ENCODE assay signal across 13 cellular contexts in the genomic region with DNA sequence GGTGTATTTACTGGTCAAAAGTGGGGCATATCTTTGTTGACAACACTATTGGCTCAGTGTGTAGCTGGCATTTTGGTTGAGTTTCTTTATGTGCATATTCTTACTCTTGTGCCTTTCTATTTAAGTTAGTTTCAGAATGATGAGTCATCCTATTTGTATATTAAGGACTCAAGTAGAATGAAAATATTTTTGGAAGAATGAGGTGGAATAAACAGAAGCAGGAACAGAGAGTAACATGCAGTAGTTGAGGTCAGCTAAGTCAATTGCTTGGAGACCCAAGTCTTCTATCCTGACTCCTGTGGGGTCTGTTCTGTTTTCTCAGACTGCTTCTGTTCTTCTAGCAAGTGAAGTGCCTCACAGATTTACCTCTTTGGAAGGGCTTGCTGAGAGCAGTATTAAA.
A peak's percentile ranks its signal among the peaks of the same experiment; 100 is the strongest.
DNase-seq lines count a peak whose midpoint lies in the region; ATAC-seq and TF ChIP-seq lines count a peak whose summit lies in the region.
"Had no signal": no experiment of that assay in that cellular context is flagged by ENCODE, and none has a peak within 500 bp of the region (broad histone marks: within the 10 kb centered on the region; RNA-seq: fewer than 3 reads in every experiment).

No MANE protein-coding gene starts in this region.

- H2AK9ac ChIP-seq in IMR-90 (replicated peaks; ENCODE audit: low read depth, low read length, poor library complexity), result no peak overlapping the region

- H4K5ac ChIP-seq in IMR-90 (ENCODE audit: low read depth, low read length), result no peak overlapping the region

- no peaks in the 10 kb centered on the region; the same call in 1 of the 2 replicates for H3K27me3 Mint-ChIP-seq in WTC11 (ENCODE audit: low read depth)

- no peak overlapping the region for H3K9ac ChIP-seq in IMR-90 (ENCODE audit: low read depth, low read length)
- H3K9ac ChIP-seq in mesenchymal stem cell (ENCODE audit: low read length), result no peak overlapping the region
- H3K9ac ChIP-seq: neural progenitor cell had no signal

- H3K79me1 ChIP-seq in IMR-90 (ENCODE audit: low read depth in 1 of 2, low read length in 2 of 2) (no peaks in the 10 kb centered on the region), mesenchymal stem cell (replicated peaks; ENCODE audit: low read length, poor library complexity, severe bottlenecking) (no peaks in the 10 kb centered on the region)

- H2AFZ ChIP-seq in IMR-90 (replicated peaks; ENCODE audit: low read length, poor library complexity), result no peak overlapping the region
- H2AFZ ChIP-seq in mesenchymal stem cell (ENCODE audit: low read depth, low read length), result no peak overlapping the region
- H2AFZ ChIP-seq: neural progenitor cell had no signal

- H3K36me3 ChIP-seq in HEK293 (ENCODE audit: control insufficient read depth in 2 of 2, insufficient read depth in 1 of 2, low read length in 2 of 2) (no peaks in the 10 kb centered on the region), IMR-90 (ENCODE audit: control insufficient read depth, insufficient read depth, low read length) (no peaks in the 10 kb centered on the region), mesenchymal stem cell (ENCODE audit: control insufficient read depth in 1 of 2, insufficient read depth in 2 of 2, low read depth in 1 of 2, low read length in 2 of 2) (no peaks in the 10 kb centered on the region), esophagus muscularis mucosa (no peaks in the 10 kb centered on the region), brain microvascular endothelial cell (replicated peaks) (no peaks in the 10 kb centered on the region)
- H3K36me3 ChIP-seq: neural progenitor cell, spleen had no signal

- H3K4me1 ChIP-seq in HEK293 (ENCODE audit: control insufficient read depth, insufficient read depth, low read length) (no peaks in the 10 kb centered on the region), IMR-90 (ENCODE audit: control insufficient read depth, insufficient read depth, low read length) (peaks cover 4% of the 10 kb centered on the region), mesenchymal stem cell (ENCODE audit: control insufficient read depth, insufficient read depth, low read depth, low read length) (peaks cover 2% of the 10 kb centered on the region), esophagus muscularis mucosa (peaks cover 0 to 18% (median 5%) of the 10 kb centered on the region in 4 donors)
- H3K4me1 ChIP-seq: neural progenitor cell, spleen had no signal

- no peak for TF ChIP-seq CTCF in HEK293 (tag by site-specific recombination; IDR thresholded peaks at IDR 0.05)
- TF ChIP-seq CTCF in IMR-90 (conservative IDR thresholded peaks at IDR 0.05; ENCODE audit: low read depth, low read length), result no peak
- no peak for TF ChIP-seq CTCF in esophagus muscularis mucosa (IDR thresholded peaks at IDR 0.05)
- no peak for TF ChIP-seq CTCF in brain microvascular endothelial cell (IDR thresholded peaks at IDR 0.05; ENCODE audit: low read depth, low read length, missing control alignments)
- no peak for TF ChIP-seq CTCF in WTC11 (IDR thresholded peaks at IDR 0.05)

- no peak overlapping the region for H3K56ac ChIP-seq in IMR-90 (ENCODE audit: extremely low read depth, insufficient read depth, low read length)

- H2BK20ac ChIP-seq in IMR-90 (ENCODE audit: low read depth, low read length), result no peak overlapping the region

- CTCF ChIA-PET in HEK293 (lab: Yijun Ruan, JAX) (no interaction called here), IMR-90 (lab: Yijun Ruan, JAX) (interaction anchor here (1.4 kb wide), 1 partner anchor 13 kb away, joined by 3 read pairs; no protein-coding TSS in a partner anchor), WTC11 (lab: Charles Lee) (no interaction called here)

- POLR2A ChIA-PET in HEK293 (lab: Yijun Ruan, JAX), result no interaction called here
- POLR2A ChIA-PET in IMR-90 (lab: Charles Lee; ENCODE audit: unreplicated experiment), result no interaction called here
- POLR2A ChIA-PET in WTC11 (lab: Charles Lee), result no interaction called here

- H3K4me3 Mint-ChIP-seq in WTC11, result no peak overlapping the region
- H3K4me3 Mint-ChIP-seq: neural progenitor cell, T-helper 17 cell had no signal

- no peaks in the 10 kb centered on the region for H4K20me1 ChIP-seq in IMR-90 (ENCODE audit: insufficient read depth, low read length)

- H3K23ac ChIP-seq in IMR-90 (ENCODE audit: low read depth, low read length), result no peak overlapping the region
- no peak overlapping the region for H3K23ac ChIP-seq in mesenchymal stem cell (ENCODE audit: low read length in 2 of 2)

- no peak for TF ChIP-seq EP300 in esophagus muscularis mucosa (IDR thresholded peaks at IDR 0.05)

- H3K9me1 ChIP-seq in IMR-90 (ENCODE audit: insufficient read depth, low read length), result peaks cover 4% of the 10 kb centered on the region; the same call in 1 of the 2 replicates

- peak overlapping the region; percentile 6; the same call in 1 of the 2 replicates for H3K4me2 ChIP-seq in IMR-90 (ENCODE audit: low read depth, low read length)
- H3K4me2 ChIP-seq in mesenchymal stem cell (ENCODE audit: low read length, poor library complexity, severe bottlenecking), result no peak overlapping the region
- H3K4me2 ChIP-seq: neural progenitor cell had no signal

- intact Hi-C loops in IMR-90 (cut with micrococcal nuclease), result no loop called here
- intact Hi-C loops in esophagus muscularis mucosa (cut with DNase I), result no loop called here

- H4K8ac ChIP-seq in IMR-90 (ENCODE audit: low read depth in 2 of 2, low read length in 2 of 2) (no peak overlapping the region), mesenchymal stem cell (ENCODE audit: low read length) (no peak overlapping the region)

- peaks cover 4% of the 10 kb centered on the region for H3K27me3 ChIP-seq in IMR-90 (ENCODE audit: control insufficient read depth, insufficient read depth, low read length)
- peaks cover 0 to 11% of the 10 kb centered on the region in 2 experiments for H3K27me3 ChIP-seq in mesenchymal stem cell (ENCODE audit: control insufficient read depth in 1 of 2, insufficient read depth in 1 of 2, low read length in 2 of 2)
- H3K27me3 ChIP-seq in esophagus muscularis mucosa, result no peaks in the 10 kb centered on the region
- no peaks in the 10 kb centered on the region for H3K27me3 ChIP-seq in brain microvascular endothelial cell (replicated peaks)
- H3K27me3 ChIP-seq: neural progenitor cell had no signal

- TF ChIP-seq RAD21 in IMR-90 (IDR thresholded peaks at IDR 0.05; ENCODE audit: low read length), result no peak

- no peak overlapping the region for H3K4me3 ChIP-seq in HEK293 (ENCODE audit: low read depth, low read length)
- H3K4me3 ChIP-seq in IMR-90 (ENCODE audit: insufficient read depth, low read depth, low read length), result no peak overlapping the region
- H3K4me3 ChIP-seq in mesenchymal stem cell (ENCODE audit: insufficient read depth in 1 of 2, low read depth in 1 of 2, low read length in 2 of 2), result no peak overlapping the region
- no peak overlapping the region for H3K4me3 ChIP-seq in esophagus muscularis mucosa
- H3K4me3 ChIP-seq in brain microvascular endothelial cell (ENCODE audit: low read depth, low read length), result no peak overlapping the region
- H3K4me3 ChIP-seq: neural progenitor cell, spleen had no signal

- H3K27ac ChIP-seq in HEK293 (ENCODE audit: extremely low read depth, low read depth, low read length), result no peak overlapping the region
- H3K27ac ChIP-seq in IMR-90 (ENCODE audit: insufficient read depth, low read length), result no peak overlapping the region
- no peak overlapping the region for H3K27ac ChIP-seq in mesenchymal stem cell (ENCODE audit: low read length, poor library complexity, severe bottlenecking)
- no peak overlapping the region for H3K27ac ChIP-seq in esophagus muscularis mucosa (replicated peaks in 1 of 4)
- no peak overlapping the region for H3K27ac ChIP-seq in brain microvascular endothelial cell
- H3K27ac ChIP-seq: neural progenitor cell, spleen had no signal

- dilution Hi-C loops in IMR-90 (cut with HindIII; ENCODE audit: low sequenced_read_pairs, unreplicated experiment), result no loop called here

- H4K91ac ChIP-seq in IMR-90 (ENCODE audit: insufficient read depth, low read depth, low read length) (no peak overlapping the region), mesenchymal stem cell (ENCODE audit: low read length) (no peak overlapping the region)

- TF ChIP-seq POLR2A in IMR-90 (IDR thresholded peaks at IDR 0.05; ENCODE audit: low read depth, low read length) (no peak), esophagus muscularis mucosa (IDR thresholded peaks at IDR 0.05; ENCODE audit: low read depth) (no peak)

- H2BK120ac ChIP-seq in IMR-90 (ENCODE audit: low read depth, low read length), result peak overlapping the region; percentile 44; the same call in 1 of the 2 replicates
- no peak overlapping the region for H2BK120ac ChIP-seq in mesenchymal stem cell (ENCODE audit: low read depth, low read length)

- no peak overlapping the region for H2BK12ac ChIP-seq in mesenchymal stem cell (ENCODE audit: low read length in 2 of 2)

- in situ Hi-C loops in IMR-90 (cut with MboI; ENCODE audit: low sequenced_read_pairs) (no loop called here), brain microvascular endothelial cell (cut with HindIII; ENCODE audit: low pct_ligation_motif_present, low sequenced_read_pairs) (no loop called here)

- H2BK5ac ChIP-seq in IMR-90 (ENCODE audit: low read depth, low read length, poor library complexity, severe bottlenecking), result no peak overlapping the region
- H2BK5ac ChIP-seq in mesenchymal stem cell (ENCODE audit: low read depth, low read length, poor library complexity, severe bottlenecking), result no peak overlapping the region

- ATAC-seq in GM18909 (IDR thresholded peaks at IDR 0.05; ENCODE audit: poor library complexity, unreplicated experiment), result peak; percentile 66
- peak; percentile 91 for ATAC-seq in IMR-90 (ENCODE audit: low read depth)
- ATAC-seq in WTC11, result no peak
- ATAC-seq: activated naive CD4-positive, alpha-beta T cell treated with anti-CD3 and anti-CD28 coated beads, Interleukin-2, amount 50 U/mL, for 72 hours; left colon; T-helper 17 cell had no signal

- H2BK15ac ChIP-seq in IMR-90 (ENCODE audit: low read depth, low read length) (no peak overlapping the region), mesenchymal stem cell (ENCODE audit: low read depth, poor library complexity, severe bottlenecking) (no peak overlapping the region)

- H3K9me3 ChIP-seq in HEK293 (ENCODE audit: control insufficient read depth, insufficient read depth, low read depth, low read length) (no peaks in the 10 kb centered on the region), IMR-90 (ENCODE audit: control insufficient read depth, insufficient read depth, low read length) (no peaks in the 10 kb centered on the region), mesenchymal stem cell (ENCODE audit: control insufficient read depth, low read length) (no peaks in the 10 kb centered on the region), esophagus muscularis mucosa (no peaks in the 10 kb centered on the region)
- H3K9me3 ChIP-seq: spleen had no signal

- no peak overlapping the region for H3K14ac ChIP-seq in IMR-90 (replicated peaks; ENCODE audit: low read depth, low read length)
- no peak overlapping the region for H3K14ac ChIP-seq in mesenchymal stem cell (ENCODE audit: low read length in 2 of 2)

- H3K4me1 Mint-ChIP-seq in WTC11, result peaks cover 25% of the 10 kb centered on the region
- H3K4me1 Mint-ChIP-seq: T-helper 17 cell had no signal

- H2AK5ac ChIP-seq in IMR-90 (ENCODE audit: low read depth, low read length) (no peak overlapping the region), mesenchymal stem cell (ENCODE audit: low read length, severe bottlenecking) (no peak overlapping the region)

- no TSS peak for BruUV-seq in IMR-90 (replicated peaks; lab: Mats Ljungman, UMichigan)

- no peak overlapping the region for H3K27ac Mint-ChIP-seq in WTC11
- H3K27ac Mint-ChIP-seq: activated naive CD4-positive, alpha-beta T cell treated with anti-CD3 and anti-CD28 coated beads, Interleukin-2, amount 50 U/mL, for 72 hours; neural progenitor cell; T-helper 17 cell had no signal

- no peaks in the 10 kb centered on the region for H3K36me3 Mint-ChIP-seq in WTC11
- H3K36me3 Mint-ChIP-seq: activated naive CD4-positive, alpha-beta T cell treated with anti-CD3 and anti-CD28 coated beads, Interleukin-2, amount 50 U/mL, for 72 hours; neural progenitor cell had no signal

- H3K9me3 Mint-ChIP-seq in WTC11, result peaks cover 8% of the 10 kb centered on the region; the same call in 1 of the 2 replicates
- H3K9me3 Mint-ChIP-seq: activated naive CD4-positive, alpha-beta T cell treated with anti-CD3 and anti-CD28 coated beads, Interleukin-2, amount 50 U/mL, for 72 hours had no signal

- peak; percentile 55 for DNase-seq in IMR-90
- peak; percentile 59 for DNase-seq in mesenchymal stem cell
- no peak for DNase-seq in esophagus muscularis mucosa (ENCODE audit: extremely low spot score)
- no peak for DNase-seq in brain microvascular endothelial cell
- no peak for DNase-seq in NCI-H524 treated with DMSO at 0.1 percent for 48 hours (lab: John Stamatoyannopoulos, UW)
- no peak for DNase-seq in WTC11 (ENCODE audit: low spot score)
- DNase-seq: left colon, spleen, T-helper 17 cell had no signal

- H3K4ac ChIP-seq in IMR-90 (ENCODE audit: low read depth, low read length) (no peak overlapping the region), mesenchymal stem cell (ENCODE audit: low read depth in 1 of 2, low read length in 2 of 2) (no peak overlapping the region)

- H3K18ac ChIP-seq in IMR-90 (ENCODE audit: low read depth, low read length) (peak overlapping the region; percentile 0; the same call in 1 of the 2 replicates), mesenchymal stem cell (ENCODE audit: low read depth in 1 of 2, low read length in 2 of 2) (no peak overlapping the region)

Comparison
In these comparisons a context has a peak if more than half of its experiments do, and no peak if none do; other contexts are left out.
1. DNase-seq: peak in IMR-90 (single experiment) and mesenchymal stem cell (single experiment); none in esophagus muscularis mucosa (single experiment), brain microvascular endothelial cell (single experiment), NCI-H524 treated with DMSO at 0.1 percent for 48 hours (single experiment) and WTC11 (single experiment).